Comparison of ENCODE assay signal across 22 cellular contexts in the genomic region with DNA sequence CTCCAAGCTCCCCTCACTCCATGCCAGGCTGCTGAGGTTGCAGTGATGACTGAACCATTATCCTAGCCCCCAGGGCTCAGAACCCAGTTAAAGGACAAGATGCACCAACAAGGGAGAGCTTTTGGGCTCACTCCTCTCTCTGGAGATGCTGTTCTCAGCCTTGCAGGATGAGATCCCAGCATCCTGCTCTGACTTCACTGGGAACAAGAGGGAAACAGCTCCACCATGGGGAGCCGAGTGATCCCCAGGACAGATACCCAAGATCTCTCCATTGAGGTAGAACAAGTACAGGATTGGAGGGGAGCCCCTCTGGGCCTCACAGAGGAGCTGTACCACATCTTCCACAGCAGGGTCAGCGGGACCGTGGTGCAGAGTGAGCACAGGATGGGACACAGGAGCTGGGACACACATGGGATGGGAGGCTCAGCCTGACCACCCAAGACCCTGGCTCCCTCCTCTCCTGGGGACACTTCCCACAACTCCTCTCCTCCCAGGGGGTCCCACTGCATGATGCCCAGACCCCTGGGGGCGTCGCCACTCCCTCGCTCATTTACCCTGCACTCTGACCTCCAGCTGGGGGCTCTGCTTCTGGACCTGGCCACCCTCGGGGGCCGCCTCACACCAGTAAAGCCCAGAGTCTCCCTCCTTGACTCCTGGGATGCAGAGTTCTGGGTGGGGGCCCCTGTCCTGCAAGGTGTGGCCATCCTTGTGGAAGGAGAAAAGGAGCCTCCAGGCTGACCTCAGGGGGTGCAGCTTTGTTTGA. TPM values are rescaled to one million over a fixed set of nuclear protein-coding genes. Genes with fewer than 3 reads are reported as not detected.
DNase-seq lines count a peak whose midpoint lies in the region; ATAC-seq and TF ChIP-seq lines count a peak whose summit lies in the region.
"Had no signal": no experiment of that assay in that cellular context is flagged by ENCODE, and none has a peak within 500 bp of the region (broad histone marks: within the 10 kb centered on the region; RNA-seq: fewer than 3 reads in every experiment).

No MANE protein-coding gene starts in this region.

- H3K9me3 ChIP-seq in right atrium auricular region = no peaks in the 10 kb centered on the region
- no peaks in the 10 kb centered on the region for H3K9me3 ChIP-seq in heart right ventricle
- no peaks in the 10 kb centered on the region for H3K9me3 ChIP-seq in aorta (ENCODE audit: control insufficient read depth, low read length)
- no peaks in the 10 kb centered on the region for H3K9me3 ChIP-seq in colonic mucosa
- H3K9me3 ChIP-seq: BLaER1 treated with 17β-estradiol and CSF1 and Interleukin-3, amounts not matched to agents 10 nM and 100 nM; HAP-1 had no signal

- ATAC-seq in heart right ventricle (no peak), aorta (ENCODE audit: low FRiP score) (peak; percentile 19), HG02623 (IDR thresholded peaks at IDR 0.05; ENCODE audit: unreplicated experiment) (no peak)
- ATAC-seq: CD8-positive, alpha-beta T cell had no signal

- H3K4me1 Mint-ChIP-seq in progenitor cell of endocrine pancreas (ENCODE audit: low read depth) = peaks cover 20% of the 10 kb centered on the region

- POLR2A ChIA-PET in RWPE1 (lab: Yijun Ruan, JAX; ENCODE audit: low non-redundant PET) = no interaction called here

- H3K27ac ChIP-seq in right atrium auricular region (no peak overlapping the region), heart right ventricle (no peak overlapping the region), RWPE1 (0 out of 2 replicates have a peak overlapping the region, but pooled peaks have one; percentile 5), aorta (ENCODE audit: low read depth in 1 of 2, low read length in 2 of 2) (no peak overlapping the region), colonic mucosa (no peak overlapping the region)
- H3K27ac ChIP-seq: BLaER1 treated with 17β-estradiol and CSF1 and Interleukin-3, amounts not matched to agents 10 nM and 100 nM; GM23248; HL-60 had no signal

- no peak overlapping the region for H3K9ac ChIP-seq in colonic mucosa (ENCODE audit: low read depth in 2 of 2, low read length in 2 of 2)
- H3K9ac ChIP-seq: BLaER1 treated with 17β-estradiol and CSF1 and Interleukin-3, amounts not matched to agents 10 nM and 100 nM; GM23248 had no signal

- no peak for TF ChIP-seq CTCF in right atrium auricular region (IDR thresholded peaks at IDR 0.05)
- TF ChIP-seq CTCF in heart right ventricle (IDR thresholded peaks at IDR 0.05) = no peak
- TF ChIP-seq CTCF in RWPE1 (conservative IDR thresholded peaks at IDR 0.05; ENCODE audit: low read depth) = no peak
- TF ChIP-seq CTCF in progenitor cell of endocrine pancreas (IDR thresholded peaks at IDR 0.05; ENCODE audit: unreplicated experiment) = no peak
- TF ChIP-seq CTCF in colonic mucosa (IDR thresholded peaks at IDR 0.05) = no peak
- no peak for TF ChIP-seq CTCF in GM10266 (IDR thresholded peaks at IDR 0.05; ENCODE audit: control insufficient read depth, insufficient read depth, low read depth, missing control alignments)

- H3K36me3 ChIP-seq in right atrium auricular region (no peaks in the 10 kb centered on the region), heart right ventricle (no peaks in the 10 kb centered on the region), aorta (ENCODE audit: control insufficient read depth in 1 of 2, insufficient read depth in 2 of 2, low read length in 1 of 2) (no peaks in the 10 kb centered on the region), colonic mucosa (no peaks in the 10 kb centered on the region)
- H3K36me3 ChIP-seq: BLaER1 treated with 17β-estradiol and CSF1 and Interleukin-3, amounts not matched to agents 10 nM and 100 nM; HAP-1 had no signal

- H3K4me1 ChIP-seq in right atrium auricular region (peaks cover 0 to 14% of the 10 kb centered on the region in 2 donors), heart right ventricle (no peaks in the 10 kb centered on the region), aorta (ENCODE audit: control insufficient read depth in 1 of 2, insufficient read depth in 2 of 2, low read length in 2 of 2) (no peaks in the 10 kb centered on the region), colonic mucosa (peaks cover 2% of the 10 kb centered on the region)
- H3K4me1 ChIP-seq: BLaER1 treated with 17β-estradiol and CSF1 and Interleukin-3, amounts not matched to agents 10 nM and 100 nM; HAP-1 had no signal

- WGBS in heart right ventricle, 2 donors = 86 to 92% methylated on average over 8 of the region's 8 CpGs
- WGBS in aorta, 2 donors = 77 to 89% methylated on average over 6 to 8 of the region's 8 CpGs

- intact Hi-C loops in heart right ventricle (cut with DNase I) = no loop called here
- intact Hi-C loops in aorta (cut with DNase I) = no loop called here
- intact Hi-C loops in colonic mucosa (cut with DNase I) = no loop called here

- H3K27me3 ChIP-seq in right atrium auricular region (no peaks in the 10 kb centered on the region), heart right ventricle (peaks cover 0 to 40% (median 0%) of the 10 kb centered on the region in 7 donors), aorta (ENCODE audit: control insufficient read depth in 1 of 2, insufficient read depth in 2 of 2, low read length in 1 of 2) (peaks cover 0 to 2% of the 10 kb centered on the region in 2 donors), colonic mucosa (no peaks in the 10 kb centered on the region)
- H3K27me3 ChIP-seq: BLaER1 treated with 17β-estradiol and CSF1 and Interleukin-3, amounts not matched to agents 10 nM and 100 nM had no signal

- peak overlapping the region; percentile 45 for H3K27ac Mint-ChIP-seq in progenitor cell of endocrine pancreas
- H3K27ac Mint-ChIP-seq: CD8-positive, alpha-beta T cell had no signal

- no peak overlapping the region for H3K4me3 Mint-ChIP-seq in progenitor cell of endocrine pancreas (ENCODE audit: low read depth)
- H3K4me3 Mint-ChIP-seq: CD8-positive, alpha-beta T cell had no signal

- no peaks in the 10 kb centered on the region for H3K36me3 Mint-ChIP-seq in progenitor cell of endocrine pancreas (ENCODE audit: insufficient read depth)
- H3K36me3 Mint-ChIP-seq: CD8-positive, alpha-beta T cell had no signal

- peaks cover 19% of the 10 kb centered on the region for H3K27me3 Mint-ChIP-seq in progenitor cell of endocrine pancreas

- no peak overlapping the region for H3K4me3 ChIP-seq in right atrium auricular region
- H3K4me3 ChIP-seq in heart right ventricle = no peak overlapping the region
- no peak overlapping the region for H3K4me3 ChIP-seq in aorta (ENCODE audit: low read length in 2 of 2)
- no peak overlapping the region for H3K4me3 ChIP-seq in colonic mucosa
- H3K4me3 ChIP-seq: BLaER1 treated with 17β-estradiol and CSF1 and Interleukin-3, amounts not matched to agents 10 nM and 100 nM; GM23248; HAP-1 had no signal

- DNase-seq in right atrium auricular region (ENCODE audit: low spot score) = peak; percentile 36
- no peak for DNase-seq in heart right ventricle
- DNase-seq in RWPE1 (ENCODE audit: low spot score) = no peak
- no peak for DNase-seq in progenitor cell of endocrine pancreas (ENCODE audit: low spot score, unreplicated experiment)
- DNase-seq in aorta = no peak
- DNase-seq in colonic mucosa = no peak
- DNase-seq in GM10266 (ENCODE audit: extremely low spot score) = no peak
- DNase-seq: 8988T, DMS 273 treated with DMSO at 0.1 percent for 48 hours, DMS53, DND-41, EL, GM23248 had no signal

- CTCF ChIA-PET in RWPE1 (lab: Yijun Ruan, JAX) = interaction anchor here (1.1 kb wide), 1 partner anchor 33 kb away, joined by 4 read pairs; no protein-coding TSS in a partner anchor

- H3K9me3 Mint-ChIP-seq in progenitor cell of endocrine pancreas (ENCODE audit: low read depth) = no peaks in the 10 kb centered on the region
- H3K9me3 Mint-ChIP-seq: CD8-positive, alpha-beta T cell had no signal

RNA-seq across cellular contexts. Expression of a gene that starts 18.6 kb away (rescaled TPM):
- total RNA-seq in right atrium auricular region = not detected
- total RNA-seq in heart right ventricle = not detected
- polyA plus RNA-seq in heart right ventricle = under 1 TPM in 1 of 2 donors, not detected in 1; 0.13 TPM
- total RNA-seq in progenitor cell of endocrine pancreas = not detected in 2 replicates
- not detected for total RNA-seq in aorta
- not detected for polyA plus RNA-seq in aorta
- not detected for total RNA-seq in colonic mucosa
- total RNA-seq: A673; CD8-positive, alpha-beta T cell; G401; GM23248; H4 had no signal
- polyA plus RNA-seq: AG04450 had no signal

RNA-seq across cellular contexts. Expression of a gene that starts 27.2 kb away (rescaled TPM):
- 1 to 10 TPM; 2.0 to 5.4 TPM for total RNA-seq in right atrium auricular region
- total RNA-seq in heart right ventricle = under 1 TPM in 3 of 10 donors, not detected in 7; 0.07 to 0.15 (median 0.08) TPM
- polyA plus RNA-seq in heart right ventricle = under 1 TPM; 0.03 to 0.15 TPM
- 68.2 and 68.6 TPM in 2 replicates for total RNA-seq in progenitor cell of endocrine pancreas
- total RNA-seq in aorta = under 1 TPM in 1 of 2 donors, not detected in 1; 0.30 TPM
- 1 to 10 TPM in 1 of 2 donors, under 1 TPM in 1; 0.05 to 1.0 TPM for polyA plus RNA-seq in aorta
- 10 to 100 TPM; 14.1 to 41.8 TPM for total RNA-seq in colonic mucosa
- total RNA-seq: CD8-positive, alpha-beta T cell; G401; GM23248 had no signal
- polyA plus RNA-seq: AG04450 had no signal

RNA-seq across cellular contexts. Expression of a gene that starts 47.3 kb away (rescaled TPM):
- total RNA-seq in right atrium auricular region (100 to 1,000 TPM; 124 to 235 TPM), heart right ventricle (100 to 1,000 TPM in 4 of 10 donors, 10 to 100 TPM in 6; 65.9 to 228 (median 92.5) TPM), progenitor cell of endocrine pancreas (153 and 159 TPM in 2 replicates), aorta (100 to 1,000 TPM; 316 to 350 TPM), colonic mucosa (100 to 1,000 TPM; 354 to 515 TPM)
- polyA plus RNA-seq in heart right ventricle (100 to 1,000 TPM; 131 to 283 TPM), aorta (100 to 1,000 TPM; 349 to 383 TPM)

RNA-seq across cellular contexts. Expression of a gene that starts 59.2 kb away (rescaled TPM):
- total RNA-seq in right atrium auricular region (1 to 10 TPM; 2.4 to 3.2 TPM), heart right ventricle (1 to 10 TPM; 2.0 to 3.0 (median 2.5) TPM), progenitor cell of endocrine pancreas (11.4 and 12.2 TPM in 2 replicates), aorta (1 to 10 TPM; 5.3 to 6.7 TPM), colonic mucosa (1 to 10 TPM; 4.0 to 6.2 TPM)
- polyA plus RNA-seq in heart right ventricle (1 to 10 TPM; 1.5 to 2.3 TPM), aorta (1 to 10 TPM; 1.3 to 3.6 TPM)
